In the genomic region with DNA sequence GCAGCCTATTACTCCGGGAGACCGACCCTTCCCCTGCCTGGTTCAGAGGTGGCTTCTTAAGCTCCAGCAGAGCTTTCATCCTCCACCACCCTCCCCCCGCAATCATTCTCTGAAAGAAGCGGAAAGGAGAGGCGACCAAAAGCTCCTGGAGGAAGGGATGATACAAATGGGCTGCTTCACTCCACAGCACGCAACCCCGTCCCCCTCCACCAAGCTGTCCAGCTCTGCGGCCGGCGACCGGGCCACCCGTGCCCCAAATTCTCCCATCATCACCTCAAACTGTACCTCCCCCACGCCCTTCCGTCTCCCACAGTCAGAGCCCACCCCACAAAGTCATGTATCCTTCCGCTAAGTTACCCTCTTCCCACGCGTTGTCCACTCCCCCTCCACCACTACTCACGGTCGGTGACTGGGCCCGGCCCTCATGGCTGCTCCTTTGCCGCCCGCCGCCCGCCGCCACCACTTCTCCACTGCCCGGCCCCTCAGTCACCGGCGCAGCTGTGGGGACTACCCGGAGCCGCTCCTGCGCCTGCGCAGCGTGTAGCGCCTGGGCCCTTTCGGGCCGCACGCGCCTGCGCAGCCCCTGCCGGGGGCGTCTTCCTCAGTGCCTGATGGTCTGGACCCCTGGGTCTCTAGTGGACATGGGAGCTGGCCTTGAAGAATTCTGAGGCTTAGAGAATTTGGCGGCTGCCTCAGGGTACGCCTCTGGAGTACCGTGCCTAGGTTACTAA, we compare ENCODE assay signal across 1 cellular context.
TF ChIP-seq lines count a peak whose summit lies in the region.

A gene with protein sequence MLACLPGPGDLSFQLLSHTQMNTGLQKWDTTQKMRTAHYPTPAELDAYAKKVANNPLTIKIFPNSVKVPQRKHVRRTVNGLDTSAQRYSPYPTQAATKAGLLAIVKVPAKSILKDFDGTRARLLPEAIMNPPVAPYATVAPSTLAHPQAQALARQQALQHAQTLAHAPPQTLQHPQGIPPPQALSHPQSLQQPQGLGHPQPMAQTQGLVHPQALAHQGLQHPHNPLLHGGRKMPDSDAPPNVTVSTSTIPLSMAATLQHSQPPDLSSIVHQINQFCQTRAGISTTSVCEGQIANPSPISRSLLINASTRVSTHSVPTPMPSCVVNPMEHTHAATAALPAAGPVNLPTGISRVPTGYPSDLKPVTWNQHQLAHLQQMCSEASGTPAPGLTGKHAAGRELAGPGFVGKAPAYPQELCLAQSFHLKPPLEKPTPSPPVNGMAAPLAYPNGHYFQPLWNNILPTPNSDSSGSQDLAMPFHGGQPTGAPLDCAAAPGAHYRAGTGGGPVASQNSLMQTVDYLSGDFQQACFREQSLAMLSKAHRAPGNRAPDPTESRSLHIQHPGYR (minus strand): TSS at position 509 of the 731 bp plus-strand sequence. CDS start 76,123 bp downstream, outside the sequence.

TF ChIP-seq in K562, 482 proteins besides CTCF, POLR2A, EP300 and RAD21 (continued from another document):
- TF ChIP-seq, protein P1, sequence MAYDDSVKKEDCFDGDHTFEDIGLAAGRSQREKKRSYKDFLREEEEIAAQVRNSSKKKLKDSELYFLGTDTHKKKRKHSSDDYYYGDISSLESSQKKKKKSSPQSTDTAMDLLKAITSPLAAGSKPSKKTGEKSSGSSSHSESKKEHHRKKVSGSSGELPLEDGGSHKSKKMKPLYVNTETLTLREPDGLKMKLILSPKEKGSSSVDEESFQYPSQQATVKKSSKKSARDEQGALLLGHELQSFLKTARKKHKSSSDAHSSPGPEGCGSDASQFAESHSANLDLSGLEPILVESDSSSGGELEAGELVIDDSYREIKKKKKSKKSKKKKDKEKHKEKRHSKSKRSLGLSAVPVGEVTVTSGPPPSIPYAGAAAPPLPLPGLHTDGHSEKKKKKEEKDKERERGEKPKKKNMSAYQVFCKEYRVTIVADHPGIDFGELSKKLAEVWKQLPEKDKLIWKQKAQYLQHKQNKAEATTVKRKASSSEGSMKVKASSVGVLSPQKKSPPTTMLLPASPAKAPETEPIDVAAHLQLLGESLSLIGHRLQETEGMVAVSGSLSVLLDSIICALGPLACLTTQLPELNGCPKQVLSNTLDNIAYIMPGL (CRISPR knock-in tag; IDR thresholded peaks at IDR 0.05): peak; percentile 90; the same call in 1 of the 2 replicates
- TF ChIP-seq, protein P2, sequence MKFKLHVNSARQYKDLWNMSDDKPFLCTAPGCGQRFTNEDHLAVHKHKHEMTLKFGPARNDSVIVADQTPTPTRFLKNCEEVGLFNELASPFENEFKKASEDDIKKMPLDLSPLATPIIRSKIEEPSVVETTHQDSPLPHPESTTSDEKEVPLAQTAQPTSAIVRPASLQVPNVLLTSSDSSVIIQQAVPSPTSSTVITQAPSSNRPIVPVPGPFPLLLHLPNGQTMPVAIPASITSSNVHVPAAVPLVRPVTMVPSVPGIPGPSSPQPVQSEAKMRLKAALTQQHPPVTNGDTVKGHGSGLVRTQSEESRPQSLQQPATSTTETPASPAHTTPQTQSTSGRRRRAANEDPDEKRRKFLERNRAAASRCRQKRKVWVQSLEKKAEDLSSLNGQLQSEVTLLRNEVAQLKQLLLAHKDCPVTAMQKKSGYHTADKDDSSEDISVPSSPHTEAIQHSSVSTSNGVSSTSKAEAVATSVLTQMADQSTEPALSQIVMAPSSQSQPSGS (CRISPR knock-in tag; IDR thresholded peaks at IDR 0.05): no peak
- TF ChIP-seq CXXC5 (CRISPR knock-in tag; IDR thresholded peaks at IDR 0.05) (peak; percentile 64), BRF1 (IDR thresholded peaks at IDR 0.05; ENCODE audit: borderline replicate concordance, extremely low read depth, insufficient read length) (no peak), CREB5 (CRISPR knock-in tag; IDR thresholded peaks at IDR 0.05) (no peak), TGIF2 (CRISPR knock-in tag; IDR thresholded peaks at IDR 0.05) (no peak), CTCFL (IDR thresholded peaks at IDR 0.05; ENCODE audit: borderline replicate concordance, insufficient read depth, low read depth, low read length, poor library complexity, severe bottlenecking) (peak; percentile 15), IRF1 (CRISPR knock-in tag; IDR thresholded peaks at IDR 0.05; ENCODE audit: borderline replicate concordance) (no peak), KLF10 (CRISPR knock-in tag; IDR thresholded peaks at IDR 0.05) (no peak), ZNF253 (CRISPR knock-in tag; conservative IDR thresholded peaks at IDR 0.05) (no peak), ZNF583 (CRISPR knock-in tag; IDR thresholded peaks at IDR 0.05) (peak; percentile 40; the same call in 1 of the 2 replicates)
- TF ChIP-seq, protein P3, sequence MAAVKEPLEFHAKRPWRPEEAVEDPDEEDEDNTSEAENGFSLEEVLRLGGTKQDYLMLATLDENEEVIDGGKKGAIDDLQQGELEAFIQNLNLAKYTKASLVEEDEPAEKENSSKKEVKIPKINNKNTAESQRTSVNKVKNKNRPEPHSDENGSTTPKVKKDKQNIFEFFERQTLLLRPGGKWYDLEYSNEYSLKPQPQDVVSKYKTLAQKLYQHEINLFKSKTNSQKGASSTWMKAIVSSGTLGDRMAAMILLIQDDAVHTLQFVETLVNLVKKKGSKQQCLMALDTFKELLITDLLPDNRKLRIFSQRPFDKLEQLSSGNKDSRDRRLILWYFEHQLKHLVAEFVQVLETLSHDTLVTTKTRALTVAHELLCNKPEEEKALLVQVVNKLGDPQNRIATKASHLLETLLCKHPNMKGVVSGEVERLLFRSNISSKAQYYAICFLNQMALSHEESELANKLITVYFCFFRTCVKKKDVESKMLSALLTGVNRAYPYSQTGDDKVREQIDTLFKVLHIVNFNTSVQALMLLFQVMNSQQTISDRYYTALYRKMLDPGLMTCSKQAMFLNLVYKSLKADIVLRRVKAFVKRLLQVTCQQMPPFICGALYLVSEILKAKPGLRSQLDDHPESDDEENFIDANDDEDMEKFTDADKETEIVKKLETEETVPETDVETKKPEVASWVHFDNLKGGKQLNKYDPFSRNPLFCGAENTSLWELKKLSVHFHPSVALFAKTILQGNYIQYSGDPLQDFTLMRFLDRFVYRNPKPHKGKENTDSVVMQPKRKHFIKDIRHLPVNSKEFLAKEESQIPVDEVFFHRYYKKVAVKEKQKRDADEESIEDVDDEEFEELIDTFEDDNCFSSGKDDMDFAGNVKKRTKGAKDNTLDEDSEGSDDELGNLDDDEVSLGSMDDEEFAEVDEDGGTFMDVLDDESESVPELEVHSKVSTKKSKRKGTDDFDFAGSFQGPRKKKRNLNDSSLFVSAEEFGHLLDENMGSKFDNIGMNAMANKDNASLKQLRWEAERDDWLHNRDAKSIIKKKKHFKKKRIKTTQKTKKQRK (IDR thresholded peaks at IDR 0.05; ENCODE audit: borderline replicate concordance, low read depth, low read length): no peak
